Comparison of ENCODE assay signal across 20 cellular contexts in genomic region chr15:66611257-66612053, GRCh38. TPM values are rescaled to one million over a fixed set of nuclear protein-coding genes. Genes with fewer than 3 reads are reported as not detected.
DNase-seq lines count a peak whose midpoint lies in the region; ATAC-seq and TF ChIP-seq lines count a peak whose summit lies in the region.
"Had no signal": no experiment of that assay in that cellular context is flagged by ENCODE, and none has a peak within 500 bp of the region (broad histone marks: within the 10 kb centered on the region; RNA-seq: fewer than 3 reads in every experiment).

No MANE protein-coding gene starts in this region.

- H3K4me3 Mint-ChIP-seq in T-helper 17 cell: no peak overlapping the region
- H3K4me3 Mint-ChIP-seq: stimulated activated naive CD8-positive, alpha-beta T cell treated with anti-CD3 and anti-CD28 coated beads, Interleukin-15, amount 100 ng/mL, for 72 hours had no signal

- no peaks in the 10 kb centered on the region for H3K36me3 ChIP-seq in SK-N-SH (replicated peaks in 1 of 2; ENCODE audit: control insufficient read depth in 1 of 2, insufficient read depth in 2 of 2, low read length in 1 of 2)
- no peaks in the 10 kb centered on the region for H3K36me3 ChIP-seq in Peyer's patch
- H3K36me3 ChIP-seq: right atrium auricular region had no signal

- no peaks in the 10 kb centered on the region for H3F3A ChIP-seq in SK-N-SH (replicated peaks; ENCODE audit: insufficient read depth)

- peak overlapping the region; percentile 65 for H3K27ac Mint-ChIP-seq in T-helper 17 cell
- H3K27ac Mint-ChIP-seq: stimulated activated naive CD8-positive, alpha-beta T cell treated with anti-CD3 and anti-CD28 coated beads, Interleukin-15, amount 100 ng/mL, for 72 hours had no signal

- H3K4me3 ChIP-seq in SK-N-SH (ENCODE audit: low read depth in 2 of 2, low read length in 1 of 2): no peak overlapping the region
- H3K4me3 ChIP-seq in Peyer's patch: no peak overlapping the region
- H3K4me3 ChIP-seq: lung, right atrium auricular region, SK-N-MC had no signal

- no peak for TF ChIP-seq POLR2A in Peyer's patch (IDR thresholded peaks at IDR 0.05)

- peak; percentile 28 for DNase-seq in COLO829 (ENCODE audit: low spot score)
- DNase-seq in T-helper 17 cell: no peak
- peak; percentile 23 for DNase-seq in left kidney (ENCODE audit: low read depth, low spot score)
- peak; percentile 34 for DNase-seq in pons (ENCODE audit: low spot score)
- DNase-seq in SK-N-SH: no peak
- DNase-seq in dermis blood vessel endothelial cell: no peak
- DNase-seq in Peyer's patch: no peak
- DNase-seq: activated CD4-positive, alpha-beta T cell treated with anti-CD3 and anti-CD28 coated beads for 4 hours; activated CD8-positive, alpha-beta memory T cell treated with anti-CD3 and anti-CD28 coated beads, Interleukin-2, amount 50 U/mL, for 48 hours; activated naive CD4-positive, alpha-beta T cell treated with Interleukin-2 at 50 U/mL for 16 hours; foreskin melanocyte; NCI-H1694 treated with DMSO at 0.1 percent for 48 hours; NCI-H446; stimulated activated naive CD8-positive, alpha-beta T cell treated with anti-CD3 and anti-CD28 coated beads, Interleukin-15, amount 100 ng/mL, for 72 hours had no signal

- peaks cover 3% of the 10 kb centered on the region for H3K4me1 Mint-ChIP-seq in T-helper 17 cell

- no peaks in the 10 kb centered on the region for H3K27me3 ChIP-seq in SK-N-SH (ENCODE audit: insufficient read depth)
- H3K27me3 ChIP-seq in Peyer's patch: no peaks in the 10 kb centered on the region
- H3K27me3 ChIP-seq: right atrium auricular region had no signal

- H3K79me2 ChIP-seq in SK-N-SH (ENCODE audit: insufficient read depth): no peaks in the 10 kb centered on the region

- 70% methylated on average over 8 of the region's 13 CpGs for WGBS in SK-N-SH (ENCODE audit: low lambda C conversion rate)

- no peak for TF ChIP-seq RAD21 in SK-N-SH (IDR thresholded peaks at IDR 0.05; ENCODE audit: low read length)

- CTCF ChIA-PET in SK-N-SH (lab: Yijun Ruan, JAX): interaction anchor here (1.1 to 10.0 kb wide), 5 partner anchors 6 to 240 kb away, joined by 5 to 108 read pairs (median 13); no protein-coding TSS in a partner anchor

- H3K27me3 Mint-ChIP-seq in T-helper 17 cell: peaks cover 5% of the 10 kb centered on the region
- H3K27me3 Mint-ChIP-seq: stimulated activated naive CD8-positive, alpha-beta T cell treated with anti-CD3 and anti-CD28 coated beads, Interleukin-15, amount 100 ng/mL, for 72 hours had no signal

- H3K4me1 ChIP-seq in SK-N-SH (ENCODE audit: control insufficient read depth in 1 of 2, insufficient read depth in 2 of 2, low read depth in 1 of 2, low read length in 1 of 2): peaks cover 0 to 2% of the 10 kb centered on the region in 2 experiments; a peak in 1 of 4 replicates
- peaks cover 0 to 5% (median 0%) of the 10 kb centered on the region in 4 donors for H3K4me1 ChIP-seq in Peyer's patch

- TF ChIP-seq EP300 in SK-N-SH (IDR thresholded peaks at IDR 0.05; ENCODE audit: borderline replicate concordance in 1 of 2, low read depth in 1 of 2, low read length in 1 of 2): no peak

- H3K9me3 ChIP-seq in T-helper 17 cell (ENCODE audit: control insufficient read depth, low read length, poor library complexity, severe bottlenecking): no peaks in the 10 kb centered on the region
- H3K9me3 ChIP-seq in SK-N-SH: no peaks in the 10 kb centered on the region
- H3K9me3 ChIP-seq in Peyer's patch: no peaks in the 10 kb centered on the region
- H3K9me3 ChIP-seq: right atrium auricular region had no signal

- H3K27ac ChIP-seq in SK-N-SH (ENCODE audit: low read depth in 2 of 2, low read length in 1 of 2) (no peak overlapping the region), Peyer's patch (no peak overlapping the region)
- H3K27ac ChIP-seq: right atrium auricular region, SK-N-MC had no signal

- ATAC-seq in T-helper 17 cell: no peak
- no peak for ATAC-seq in GM21786 (IDR thresholded peaks at IDR 0.05; ENCODE audit: unreplicated experiment)
- ATAC-seq: stimulated activated naive CD8-positive, alpha-beta T cell treated with anti-CD3 and anti-CD28 coated beads, Interleukin-15, amount 100 ng/mL, for 72 hours had no signal

- H3K4me2 ChIP-seq in SK-N-SH: no peak overlapping the region

- H4K20me1 ChIP-seq in SK-N-SH (ENCODE audit: insufficient read depth): no peaks in the 10 kb centered on the region

- H3K36me3 Mint-ChIP-seq in T-helper 17 cell (ENCODE audit: low read depth): no peaks in the 10 kb centered on the region

- H3K9me2 ChIP-seq in SK-N-SH: no peaks in the 10 kb centered on the region

- no peak overlapping the region for H3K9ac ChIP-seq in SK-N-SH

- no peak for TF ChIP-seq CTCF in SK-N-SH (IDR thresholded peaks at IDR 0.05)
- TF ChIP-seq CTCF in Peyer's patch (IDR thresholded peaks at IDR 0.05): no peak

- POLR2A ChIA-PET in SK-N-SH (lab: Yijun Ruan, JAX): no interaction called here

- no peak overlapping the region for H2AFZ ChIP-seq in SK-N-SH (ENCODE audit: low read depth)

TF ChIP-seq in SK-N-SH, 30 proteins besides CTCF, POLR2A, EP300 and RAD21:
- TF ChIP-seq MAX (IDR thresholded peaks at IDR 0.05; ENCODE audit: low read depth) (no peak), RXRA (IDR thresholded peaks at IDR 0.05; ENCODE audit: borderline replicate concordance, low read depth) (no peak), EZH2phosphoT487 (IDR thresholded peaks at IDR 0.05; ENCODE audit: borderline replicate concordance, low read depth) (no peak), FOXM1 (IDR thresholded peaks at IDR 0.05; ENCODE audit: low read depth) (no peak), IRF3 (IDR thresholded peaks at IDR 0.05; ENCODE audit: low read depth, low read length) (no peak), RCOR1 (IDR thresholded peaks at IDR 0.05; ENCODE audit: low read length) (no peak), SMC3 (IDR thresholded peaks at IDR 0.05; ENCODE audit: low read depth, low read length) (no peak)
TF ChIP-seq in SK-N-SH: peak in this region for 0.

RNA-seq across cellular contexts. Expression of gene LCTL, which starts 45.7 kb away (rescaled TPM):
- total RNA-seq in T-helper 17 cell (not detected), dermis blood vessel endothelial cell (not detected in 2 replicates), Peyer's patch (not detected)
- polyA plus RNA-seq in SK-N-SH (2012; rRNA removed): 1.9 and 2.4 TPM in 2 replicates
- 1.2 and 1.8 TPM in 2 replicates for polyA plus RNA-seq in SK-N-SH (2012; cell fraction: cytosol; rRNA removed)
- 2.7 and 2.8 TPM in 2 replicates for polyA plus RNA-seq in SK-N-SH (2012; cell fraction: nucleus; rRNA removed)
- total RNA-seq: endothelial cell of umbilical vein, lung, right atrium auricular region had no signal
- polyA plus RNA-seq: lung, neural cell had no signal

Comparison
In these comparisons a context has a peak if more than half of its experiments do, and no peak if none do; other contexts are left out.
1. DNase-seq: peak in COLO829 (single experiment), left kidney (single experiment) and pons (single experiment); none in T-helper 17 cell (0 of 3), SK-N-SH (single experiment), dermis blood vessel endothelial cell (single experiment) and Peyer's patch (0 of 3).